In genomic region chr12:11675952-11676505, GRCh38 we compare ENCODE assay signal across 1 cellular context.
TF ChIP-seq lines count a peak whose summit lies in the region.

No MANE protein-coding gene starts in this region.

TF ChIP-seq in GM23338, 12 proteins besides CTCF, POLR2A, EP300 and RAD21 (continued from another document):
- TF ChIP-seq ZNF462 (CRISPR knock-in tag; IDR thresholded peaks at IDR 0.05) (no peak), REST (IDR thresholded peaks at IDR 0.05; ENCODE audit: unreplicated experiment) (no peak), JUNB (IDR thresholded peaks at IDR 0.05; ENCODE audit: unreplicated experiment) (no peak), STAT1 (IDR thresholded peaks at IDR 0.05; ENCODE audit: unreplicated experiment) (no peak), POLR2AphosphoS5 (IDR thresholded peaks at IDR 0.05; ENCODE audit: low read depth) (no peak), NANOG (IDR thresholded peaks at IDR 0.05; ENCODE audit: borderline replicate concordance) (no peak), ETS1 (IDR thresholded peaks at IDR 0.05) (no peak)
